Comparison of ENCODE assay signal across 8 cellular contexts in genomic region chr6:87925373-87926060, GRCh38.
DNase-seq lines count a peak whose midpoint lies in the region; ATAC-seq and TF ChIP-seq lines count a peak whose summit lies in the region.
"Had no signal": no experiment of that assay in that cellular context is flagged by ENCODE, and none has a peak within 500 bp of the region (broad histone marks: within the 10 kb centered on the region; RNA-seq: fewer than 3 reads in every experiment).

No MANE protein-coding gene starts in this region.

- H3K4me3 ChIP-seq in Karpas-422 (ENCODE audit: low read length) = no peak overlapping the region

- peak; percentile 58 for ATAC-seq in HG02588 (IDR thresholded peaks at IDR 0.05; ENCODE audit: unreplicated experiment)
- ATAC-seq in natural killer cell treated with Interleukin-12 subunit alpha and Interleukin-12 subunit beta and Interleukin-15 and Interleukin-18, amount 100 ng/mL, for 72 hours = peak; percentile 76 to 79

- H4K20me1 ChIP-seq in Karpas-422 (ENCODE audit: insufficient read depth, low read depth, low read length) = no peaks in the 10 kb centered on the region

- no peaks in the 10 kb centered on the region for H3K36me3 ChIP-seq in Karpas-422 (ENCODE audit: insufficient read depth, low read length)

- no peaks in the 10 kb centered on the region for H3K9me3 Mint-ChIP-seq in natural killer cell treated with Interleukin-12 subunit alpha and Interleukin-12 subunit beta and Interleukin-15 and Interleukin-18, amount 100 ng/mL, for 72 hours
- H3K9me3 Mint-ChIP-seq in type B pancreatic cell = no peaks in the 10 kb centered on the region
- H3K9me3 Mint-ChIP-seq: T-helper 1 cell treated with Interleukin-12 subunit alpha and Interleukin-12 subunit beta and Interleukin-4 antibody, amounts not matched to agents 30 μg/mL and 1 μg/mL, for 36 hours had no signal

- H3K27ac ChIP-seq in Karpas-422 (ENCODE audit: low read length) = peak overlapping the region; percentile 98

- TF ChIP-seq CTCF in type B pancreatic cell (conservative IDR thresholded peaks at IDR 0.05) = no peak

- no peak overlapping the region for H3K4me3 Mint-ChIP-seq in natural killer cell treated with Interleukin-12 subunit alpha and Interleukin-12 subunit beta and Interleukin-15 and Interleukin-18, amount 100 ng/mL, for 72 hours
- no peak overlapping the region for H3K4me3 Mint-ChIP-seq in type B pancreatic cell
- H3K4me3 Mint-ChIP-seq: T-helper 1 cell treated with Interleukin-12 subunit alpha and Interleukin-12 subunit beta and Interleukin-4 antibody, amounts not matched to agents 30 μg/mL and 1 μg/mL, for 36 hours had no signal

- no peaks in the 10 kb centered on the region for H3K36me3 Mint-ChIP-seq in natural killer cell treated with Interleukin-12 subunit alpha and Interleukin-12 subunit beta and Interleukin-15 and Interleukin-18, amount 100 ng/mL, for 72 hours
- H3K36me3 Mint-ChIP-seq in type B pancreatic cell = no peaks in the 10 kb centered on the region

- no peaks in the 10 kb centered on the region for H3K9me2 ChIP-seq in Karpas-422 (replicated peaks; ENCODE audit: insufficient read depth, low read length)

- H3K27me3 ChIP-seq in Karpas-422 (ENCODE audit: low read length) = no peaks in the 10 kb centered on the region

- no peaks in the 10 kb centered on the region for H3K9me3 ChIP-seq in Karpas-422 (ENCODE audit: low read length)

- H3K9ac ChIP-seq in Karpas-422 (ENCODE audit: low read length) = peak overlapping the region; percentile 56

- H3K27me3 Mint-ChIP-seq in natural killer cell treated with Interleukin-12 subunit alpha and Interleukin-12 subunit beta and Interleukin-15 and Interleukin-18, amount 100 ng/mL, for 72 hours = peaks cover 15 to 32% of the 10 kb centered on the region in 2 donors
- peaks cover 8% of the 10 kb centered on the region for H3K27me3 Mint-ChIP-seq in type B pancreatic cell

- peaks cover 38 to 43% of the 10 kb centered on the region in 2 donors for H3K4me1 Mint-ChIP-seq in natural killer cell treated with Interleukin-12 subunit alpha and Interleukin-12 subunit beta and Interleukin-15 and Interleukin-18, amount 100 ng/mL, for 72 hours (ENCODE audit: low read depth in 2 of 2)
- peaks cover 7% of the 10 kb centered on the region for H3K4me1 Mint-ChIP-seq in type B pancreatic cell (ENCODE audit: unreplicated experiment)

- H2AFZ ChIP-seq in Karpas-422 (ENCODE audit: low read length) = peak overlapping the region; percentile 70; the same call in 1 of the 2 replicates

- peak overlapping the region; percentile 77 for H3K4me2 ChIP-seq in Karpas-422 (ENCODE audit: low read depth, low read length, poor library complexity, severe bottlenecking)

- TF ChIP-seq POLR2A in GM18951 (IDR thresholded peaks at IDR 0.05; ENCODE audit: extremely low read depth, insufficient read depth, insufficient read length) = peak; percentile 39

- no peak for DNase-seq in Karpas-422
- no peak for DNase-seq in natural killer cell treated with Interleukin-12 subunit alpha and Interleukin-12 subunit beta and Interleukin-15 and Interleukin-18, amount 100 ng/mL, for 72 hours (ENCODE audit: low spot score)
- no peak for DNase-seq in type B pancreatic cell (ENCODE audit: extremely low spot score, unreplicated experiment)
- no peak for DNase-seq in NCI-H446 treated with DMSO at 0.1 percent for 48 hours (lab: John Stamatoyannopoulos, UW)
- no peak for DNase-seq in NCI-H146 (lab: John Stamatoyannopoulos, UW)

- H3K4me1 ChIP-seq in Karpas-422 (ENCODE audit: low read length) = peaks cover 85% of the 10 kb centered on the region

- no peaks in the 10 kb centered on the region for H3K79me2 ChIP-seq in Karpas-422 (ENCODE audit: low read length)

- in situ Hi-C loops in GM18951 (cut with MboI; ENCODE audit: low sequenced_read_pairs, unreplicated experiment) = loop anchor here (25.0 kb wide), 1 partner anchor 937 kb away; no protein-coding TSS in a partner anchor

- no peak overlapping the region for H3K27ac Mint-ChIP-seq in natural killer cell treated with Interleukin-12 subunit alpha and Interleukin-12 subunit beta and Interleukin-15 and Interleukin-18, amount 100 ng/mL, for 72 hours
- no peak overlapping the region for H3K27ac Mint-ChIP-seq in type B pancreatic cell
- H3K27ac Mint-ChIP-seq: T-helper 1 cell treated with Interleukin-12 subunit alpha and Interleukin-12 subunit beta and Interleukin-4 antibody, amounts not matched to agents 30 μg/mL and 1 μg/mL, for 36 hours had no signal
